1 cellular context compared by ENCODE assay signal in genomic region chr19:40982594-40983101, GRCh38.
A peak's percentile ranks its signal among the peaks of the same experiment; 100 is the strongest.
TF ChIP-seq lines count a peak whose summit lies in the region.

No MANE protein-coding gene starts in this region.

TF ChIP-seq in WTC11, 78 proteins besides CTCF, POLR2A, EP300 and RAD21 (continued from another document):
- TF ChIP-seq, protein P1, sequence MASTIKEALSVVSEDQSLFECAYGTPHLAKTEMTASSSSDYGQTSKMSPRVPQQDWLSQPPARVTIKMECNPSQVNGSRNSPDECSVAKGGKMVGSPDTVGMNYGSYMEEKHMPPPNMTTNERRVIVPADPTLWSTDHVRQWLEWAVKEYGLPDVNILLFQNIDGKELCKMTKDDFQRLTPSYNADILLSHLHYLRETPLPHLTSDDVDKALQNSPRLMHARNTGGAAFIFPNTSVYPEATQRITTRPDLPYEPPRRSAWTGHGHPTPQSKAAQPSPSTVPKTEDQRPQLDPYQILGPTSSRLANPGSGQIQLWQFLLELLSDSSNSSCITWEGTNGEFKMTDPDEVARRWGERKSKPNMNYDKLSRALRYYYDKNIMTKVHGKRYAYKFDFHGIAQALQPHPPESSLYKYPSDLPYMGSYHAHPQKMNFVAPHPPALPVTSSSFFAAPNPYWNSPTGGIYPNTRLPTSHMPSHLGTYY (CRISPR knock-in tag; IDR thresholded peaks at IDR 0.05): no peak
- TF ChIP-seq NR2C2 (CRISPR knock-in tag; IDR thresholded peaks at IDR 0.05) (no peak), E2F4 (CRISPR knock-in tag; IDR thresholded peaks at IDR 0.05; ENCODE audit: borderline replicate concordance, low read depth) (no peak), GTF2I (CRISPR knock-in tag; conservative IDR thresholded peaks at IDR 0.05) (no peak), ZNF671 (CRISPR knock-in tag; IDR thresholded peaks at IDR 0.05) (no peak), KAT7 (CRISPR knock-in tag; IDR thresholded peaks at IDR 0.05; ENCODE audit: borderline replicate concordance) (0 out of 2 replicates have a peak, but pooled peaks have one; percentile 29), MXD4 (CRISPR knock-in tag; IDR thresholded peaks at IDR 0.05; ENCODE audit: borderline replicate concordance) (no peak), FOXP1 (CRISPR knock-in tag; IDR thresholded peaks at IDR 0.05; ENCODE audit: borderline replicate concordance) (no peak), ATF2 (CRISPR knock-in tag; IDR thresholded peaks at IDR 0.05; ENCODE audit: borderline replicate concordance, low read depth) (no peak), JAZF1 (CRISPR knock-in tag; IDR thresholded peaks at IDR 0.05) (no peak), ZNF317 (CRISPR knock-in tag; IDR thresholded peaks at IDR 0.05; ENCODE audit: borderline replicate concordance, low read depth) (no peak), FOXK1 (CRISPR knock-in tag; IDR thresholded peaks at IDR 0.05) (peak; percentile 90), GRHL2 (CRISPR knock-in tag; IDR thresholded peaks at IDR 0.05; ENCODE audit: insufficient replicate concordance, severe bottlenecking) (no peak), ZNF396 (CRISPR knock-in tag; IDR thresholded peaks at IDR 0.05; ENCODE audit: borderline replicate concordance) (no peak), SP1 (CRISPR knock-in tag; conservative IDR thresholded peaks at IDR 0.05) (peak; percentile 35; the same call in 1 of the 2 replicates), MLX (CRISPR knock-in tag; IDR thresholded peaks at IDR 0.05) (no peak), ATF1 (CRISPR knock-in tag; IDR thresholded peaks at IDR 0.05) (no peak), IRF2 (CRISPR knock-in tag; IDR thresholded peaks at IDR 0.05; ENCODE audit: borderline replicate concordance, low read depth) (no peak), NR3C1 (CRISPR knock-in tag; conservative IDR thresholded peaks at IDR 0.05; ENCODE audit: low read depth) (no peak), OVOL2 (CRISPR knock-in tag; IDR thresholded peaks at IDR 0.05; ENCODE audit: borderline replicate concordance) (no peak), NFE2L1 (CRISPR knock-in tag; IDR thresholded peaks at IDR 0.05) (peak; percentile 91), NFATC4 (CRISPR knock-in tag; IDR thresholded peaks at IDR 0.05) (no peak), ZNF138 (CRISPR knock-in tag; conservative IDR thresholded peaks at IDR 0.05) (no peak)
- TF ChIP-seq, protein P2, sequence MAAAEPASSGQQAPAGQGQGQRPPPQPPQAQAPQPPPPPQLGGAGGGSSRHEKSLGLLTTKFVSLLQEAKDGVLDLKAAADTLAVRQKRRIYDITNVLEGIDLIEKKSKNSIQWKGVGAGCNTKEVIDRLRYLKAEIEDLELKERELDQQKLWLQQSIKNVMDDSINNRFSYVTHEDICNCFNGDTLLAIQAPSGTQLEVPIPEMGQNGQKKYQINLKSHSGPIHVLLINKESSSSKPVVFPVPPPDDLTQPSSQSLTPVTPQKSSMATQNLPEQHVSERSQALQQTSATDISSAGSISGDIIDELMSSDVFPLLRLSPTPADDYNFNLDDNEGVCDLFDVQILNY (CRISPR knock-in tag; IDR thresholded peaks at IDR 0.05): no peak
- TF ChIP-seq, protein P3, sequence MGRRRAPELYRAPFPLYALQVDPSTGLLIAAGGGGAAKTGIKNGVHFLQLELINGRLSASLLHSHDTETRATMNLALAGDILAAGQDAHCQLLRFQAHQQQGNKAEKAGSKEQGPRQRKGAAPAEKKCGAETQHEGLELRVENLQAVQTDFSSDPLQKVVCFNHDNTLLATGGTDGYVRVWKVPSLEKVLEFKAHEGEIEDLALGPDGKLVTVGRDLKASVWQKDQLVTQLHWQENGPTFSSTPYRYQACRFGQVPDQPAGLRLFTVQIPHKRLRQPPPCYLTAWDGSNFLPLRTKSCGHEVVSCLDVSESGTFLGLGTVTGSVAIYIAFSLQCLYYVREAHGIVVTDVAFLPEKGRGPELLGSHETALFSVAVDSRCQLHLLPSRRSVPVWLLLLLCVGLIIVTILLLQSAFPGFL (CRISPR knock-in tag; IDR thresholded peaks at IDR 0.05; ENCODE audit: borderline replicate concordance): no peak
- TF ChIP-seq, protein P4, sequence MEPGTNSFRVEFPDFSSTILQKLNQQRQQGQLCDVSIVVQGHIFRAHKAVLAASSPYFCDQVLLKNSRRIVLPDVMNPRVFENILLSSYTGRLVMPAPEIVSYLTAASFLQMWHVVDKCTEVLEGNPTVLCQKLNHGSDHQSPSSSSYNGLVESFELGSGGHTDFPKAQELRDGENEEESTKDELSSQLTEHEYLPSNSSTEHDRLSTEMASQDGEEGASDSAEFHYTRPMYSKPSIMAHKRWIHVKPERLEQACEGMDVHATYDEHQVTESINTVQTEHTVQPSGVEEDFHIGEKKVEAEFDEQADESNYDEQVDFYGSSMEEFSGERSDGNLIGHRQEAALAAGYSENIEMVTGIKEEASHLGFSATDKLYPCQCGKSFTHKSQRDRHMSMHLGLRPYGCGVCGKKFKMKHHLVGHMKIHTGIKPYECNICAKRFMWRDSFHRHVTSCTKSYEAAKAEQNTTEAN (CRISPR knock-in tag; IDR thresholded peaks at IDR 0.05): no peak
- TF ChIP-seq, protein P5, sequence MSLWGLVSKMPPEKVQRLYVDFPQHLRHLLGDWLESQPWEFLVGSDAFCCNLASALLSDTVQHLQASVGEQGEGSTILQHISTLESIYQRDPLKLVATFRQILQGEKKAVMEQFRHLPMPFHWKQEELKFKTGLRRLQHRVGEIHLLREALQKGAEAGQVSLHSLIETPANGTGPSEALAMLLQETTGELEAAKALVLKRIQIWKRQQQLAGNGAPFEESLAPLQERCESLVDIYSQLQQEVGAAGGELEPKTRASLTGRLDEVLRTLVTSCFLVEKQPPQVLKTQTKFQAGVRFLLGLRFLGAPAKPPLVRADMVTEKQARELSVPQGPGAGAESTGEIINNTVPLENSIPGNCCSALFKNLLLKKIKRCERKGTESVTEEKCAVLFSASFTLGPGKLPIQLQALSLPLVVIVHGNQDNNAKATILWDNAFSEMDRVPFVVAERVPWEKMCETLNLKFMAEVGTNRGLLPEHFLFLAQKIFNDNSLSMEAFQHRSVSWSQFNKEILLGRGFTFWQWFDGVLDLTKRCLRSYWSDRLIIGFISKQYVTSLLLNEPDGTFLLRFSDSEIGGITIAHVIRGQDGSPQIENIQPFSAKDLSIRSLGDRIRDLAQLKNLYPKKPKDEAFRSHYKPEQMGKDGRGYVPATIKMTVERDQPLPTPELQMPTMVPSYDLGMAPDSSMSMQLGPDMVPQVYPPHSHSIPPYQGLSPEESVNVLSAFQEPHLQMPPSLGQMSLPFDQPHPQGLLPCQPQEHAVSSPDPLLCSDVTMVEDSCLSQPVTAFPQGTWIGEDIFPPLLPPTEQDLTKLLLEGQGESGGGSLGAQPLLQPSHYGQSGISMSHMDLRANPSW (CRISPR knock-in tag; conservative IDR thresholded peaks at IDR 0.05; ENCODE audit: low read depth): no peak
- TF ChIP-seq, protein P6, sequence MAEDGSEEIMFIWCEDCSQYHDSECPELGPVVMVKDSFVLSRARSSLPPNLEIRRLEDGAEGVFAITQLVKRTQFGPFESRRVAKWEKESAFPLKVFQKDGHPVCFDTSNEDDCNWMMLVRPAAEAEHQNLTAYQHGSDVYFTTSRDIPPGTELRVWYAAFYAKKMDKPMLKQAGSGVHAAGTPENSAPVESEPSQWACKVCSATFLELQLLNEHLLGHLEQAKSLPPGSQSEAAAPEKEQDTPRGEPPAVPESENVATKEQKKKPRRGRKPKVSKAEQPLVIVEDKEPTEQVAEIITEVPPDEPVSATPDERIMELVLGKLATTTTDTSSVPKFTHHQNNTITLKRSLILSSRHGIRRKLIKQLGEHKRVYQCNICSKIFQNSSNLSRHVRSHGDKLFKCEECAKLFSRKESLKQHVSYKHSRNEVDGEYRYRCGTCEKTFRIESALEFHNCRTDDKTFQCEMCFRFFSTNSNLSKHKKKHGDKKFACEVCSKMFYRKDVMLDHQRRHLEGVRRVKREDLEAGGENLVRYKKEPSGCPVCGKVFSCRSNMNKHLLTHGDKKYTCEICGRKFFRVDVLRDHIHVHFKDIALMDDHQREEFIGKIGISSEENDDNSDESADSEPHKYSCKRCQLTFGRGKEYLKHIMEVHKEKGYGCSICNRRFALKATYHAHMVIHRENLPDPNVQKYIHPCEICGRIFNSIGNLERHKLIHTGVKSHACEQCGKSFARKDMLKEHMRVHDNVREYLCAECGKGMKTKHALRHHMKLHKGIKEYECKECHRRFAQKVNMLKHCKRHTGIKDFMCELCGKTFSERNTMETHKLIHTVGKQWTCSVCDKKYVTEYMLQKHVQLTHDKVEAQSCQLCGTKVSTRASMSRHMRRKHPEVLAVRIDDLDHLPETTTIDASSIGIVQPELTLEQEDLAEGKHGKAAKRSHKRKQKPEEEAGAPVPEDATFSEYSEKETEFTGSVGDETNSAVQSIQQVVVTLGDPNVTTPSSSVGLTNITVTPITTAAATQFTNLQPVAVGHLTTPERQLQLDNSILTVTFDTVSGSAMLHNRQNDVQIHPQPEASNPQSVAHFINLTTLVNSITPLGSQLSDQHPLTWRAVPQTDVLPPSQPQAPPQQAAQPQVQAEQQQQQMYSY (CRISPR knock-in tag; IDR thresholded peaks at IDR 0.05): no peak
- TF ChIP-seq, protein P7, sequence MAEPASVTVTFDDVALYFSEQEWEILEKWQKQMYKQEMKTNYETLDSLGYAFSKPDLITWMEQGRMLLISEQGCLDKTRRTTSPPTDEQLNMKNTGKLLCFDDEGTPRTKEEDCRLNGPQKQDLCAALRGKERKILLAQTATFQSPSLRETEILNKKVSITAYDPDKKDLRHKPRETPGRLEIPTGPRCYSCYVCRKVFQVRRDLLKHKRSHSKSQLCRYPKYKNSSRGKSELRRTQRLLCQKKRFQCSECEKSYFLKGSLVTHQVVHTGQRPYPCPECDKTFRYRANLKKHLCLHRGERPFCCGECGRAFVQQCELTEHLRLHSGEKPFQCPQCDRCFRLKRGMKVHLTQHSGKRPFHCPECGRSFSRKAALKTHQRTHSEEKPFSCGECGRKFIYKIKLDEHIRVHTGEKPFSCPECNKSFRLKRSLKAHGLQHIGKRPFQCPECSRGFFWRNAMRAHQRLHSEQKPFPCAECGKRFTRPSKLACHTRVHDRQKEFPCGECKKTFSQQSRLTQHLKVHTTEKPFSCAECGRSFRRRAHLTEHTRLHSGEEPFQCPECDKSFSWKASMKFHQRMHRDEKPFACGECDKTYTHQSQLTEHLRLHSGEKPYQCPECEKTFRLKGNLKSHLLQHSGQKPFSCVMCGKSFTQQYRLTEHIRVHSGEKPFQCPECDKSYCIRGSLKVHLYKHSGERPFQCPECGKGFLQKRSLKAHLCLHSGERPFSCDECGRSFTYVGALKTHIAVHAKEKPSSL (CRISPR knock-in tag; conservative IDR thresholded peaks at IDR 0.05): no peak
